In the genomic region with DNA sequence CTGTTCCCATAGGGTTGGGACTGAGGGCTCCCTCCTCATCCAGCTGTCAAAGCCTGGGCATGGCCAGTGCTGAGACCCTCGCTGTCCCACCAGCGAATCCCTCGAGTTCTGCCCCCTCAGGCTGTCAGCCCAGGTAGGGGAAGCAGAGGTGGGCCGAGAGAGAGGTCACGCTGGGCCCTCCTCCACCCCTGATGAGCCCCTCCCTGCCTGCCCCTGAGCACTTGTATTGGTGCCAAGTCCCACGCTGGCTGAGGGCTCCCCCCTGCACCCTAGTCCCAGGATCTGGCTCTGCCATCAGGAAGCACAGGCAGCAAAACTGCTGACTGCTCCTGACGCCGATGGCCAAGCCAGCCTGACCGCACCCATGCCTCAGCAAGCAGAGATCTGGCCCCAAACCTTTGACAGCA, we compare ENCODE assay signal across 15 cellular contexts. TPM values are rescaled to one million over a fixed set of nuclear protein-coding genes. Genes with fewer than 3 reads are reported as not detected.
DNase-seq lines count a peak whose midpoint lies in the region; ATAC-seq and TF ChIP-seq lines count a peak whose summit lies in the region.
"Had no signal": no experiment of that assay in that cellular context is flagged by ENCODE, and none has a peak within 500 bp of the region (broad histone marks: within the 10 kb centered on the region; RNA-seq: fewer than 3 reads in every experiment).

No MANE protein-coding gene starts in this region.

- H3K36me3 ChIP-seq in GM23248 (ENCODE audit: low read depth) = no peaks in the 10 kb centered on the region

- no peak overlapping the region for H3K4me2 ChIP-seq in GM23248 (ENCODE audit: unreplicated experiment)
- H3K4me2 ChIP-seq: A549 had no signal

- DNase-seq in activated CD4-positive, alpha-beta T cell treated with anti-CD3 and anti-CD28 coated beads for 36 hours = peak; percentile 23
- no peak for DNase-seq in activated CD4-positive, alpha-beta T cell treated with anti-CD3 and anti-CD28 coated beads for 1 hour
- no peak for DNase-seq in Jurkat, Clone E6-1 (ENCODE audit: low read depth, low spot score)
- DNase-seq in sciatic nerve (ENCODE audit: low spot score) (peak; percentile 53), type B pancreatic cell (ENCODE audit: extremely low spot score, unreplicated experiment) (no peak), DMS79 (lab: John Stamatoyannopoulos, UW) (no peak), GM23248 (no peak)
- DNase-seq: NCI-H187, SHP77, testis had no signal

- no peaks in the 10 kb centered on the region for H3K9me3 Mint-ChIP-seq in activated CD4-positive, alpha-beta T cell treated with anti-CD3 and anti-CD28 coated beads for 36 hours (ENCODE audit: low read depth)
- H3K9me3 Mint-ChIP-seq in dendritic cell treated with granulocyte-macrophage colony-stimulating factor and Interleukin-4, amounts not matched to agents 40 ng/mL and 50 ng/mL, for 4 days = no peaks in the 10 kb centered on the region
- no peaks in the 10 kb centered on the region for H3K9me3 Mint-ChIP-seq in type B pancreatic cell

- H3K27me3 ChIP-seq in GM23248 (replicated peaks; ENCODE audit: insufficient read depth) = no peaks in the 10 kb centered on the region
- H3K27me3 ChIP-seq: testis had no signal

- no peak for TF ChIP-seq CTCF in type B pancreatic cell (conservative IDR thresholded peaks at IDR 0.05)

- no peak for ATAC-seq in activated CD4-positive, alpha-beta T cell treated with anti-CD3 and anti-CD28 coated beads for 36 hours
- no peak for ATAC-seq in sciatic nerve
- ATAC-seq: A549, K562 had no signal

- no peak overlapping the region for H3K27ac ChIP-seq in GM23248
- H3K27ac ChIP-seq: A549, testis had no signal

- H3K9me2 ChIP-seq in GM23248 (ENCODE audit: insufficient read depth) = no peaks in the 10 kb centered on the region

- in situ Hi-C loops in GM23248 (cut with MboI) = no loop called here

- CTCF ChIA-PET in activated CD4-positive, alpha-beta T cell treated with anti-CD3 and anti-CD28 coated beads for 36 hours (lab: Charles Lee) = interaction anchor here (1.0 to 1.9 kb wide), 3 partner anchors 12 to 194 kb away, joined by 3 to 5 read pairs (median 4); no protein-coding TSS in a partner anchor

- peak overlapping the region; percentile 73 for H3K4me3 Mint-ChIP-seq in activated CD4-positive, alpha-beta T cell treated with anti-CD3 and anti-CD28 coated beads for 36 hours
- H3K4me3 Mint-ChIP-seq in dendritic cell treated with granulocyte-macrophage colony-stimulating factor and Interleukin-4, amounts not matched to agents 40 ng/mL and 50 ng/mL, for 4 days = no peak overlapping the region
- no peak overlapping the region for H3K4me3 Mint-ChIP-seq in type B pancreatic cell

- H3K4me1 ChIP-seq in GM23248 (ENCODE audit: insufficient read depth) = no peaks in the 10 kb centered on the region
- H3K4me1 ChIP-seq: A549, testis had no signal

- H3K4me1 Mint-ChIP-seq in activated CD4-positive, alpha-beta T cell treated with anti-CD3 and anti-CD28 coated beads for 36 hours = peaks cover 13% of the 10 kb centered on the region
- peaks cover 47% of the 10 kb centered on the region for H3K4me1 Mint-ChIP-seq in dendritic cell treated with granulocyte-macrophage colony-stimulating factor and Interleukin-4, amounts not matched to agents 40 ng/mL and 50 ng/mL, for 4 days (ENCODE audit: low read depth)
- H3K4me1 Mint-ChIP-seq in type B pancreatic cell (ENCODE audit: unreplicated experiment) = no peaks in the 10 kb centered on the region

- H3K9ac ChIP-seq in GM23248 = no peak overlapping the region

- peak overlapping the region; percentile 89 for H3K4me3 ChIP-seq in Jurkat, Clone E6-1 (ENCODE audit: low read length)
- H3K4me3 ChIP-seq in GM23248 = no peak overlapping the region
- H3K4me3 ChIP-seq: A549, K562, testis had no signal

- peak overlapping the region; percentile 86 for H3K27ac Mint-ChIP-seq in activated CD4-positive, alpha-beta T cell treated with anti-CD3 and anti-CD28 coated beads for 36 hours
- H3K27ac Mint-ChIP-seq in dendritic cell treated with granulocyte-macrophage colony-stimulating factor and Interleukin-4, amounts not matched to agents 40 ng/mL and 50 ng/mL, for 4 days = peak overlapping the region; percentile 50
- H3K27ac Mint-ChIP-seq in type B pancreatic cell = no peak overlapping the region

- no peaks in the 10 kb centered on the region for H3K79me2 ChIP-seq in GM23248 (ENCODE audit: insufficient read depth)

- WGBS in GM23248 (ENCODE audit: low coverage in 1 of 2, low lambda C conversion rate in 2 of 2, missing lambda C conversion rate in 2 of 2), 2 experiments = 34 to 40% methylated on average over 9 of the region's 9 CpGs

- POLR2A ChIA-PET in activated CD4-positive, alpha-beta T cell treated with anti-CD3 and anti-CD28 coated beads for 36 hours (lab: Charles Lee) = no interaction called here

- H2AFZ ChIP-seq in GM23248 = no peak overlapping the region

- no peaks in the 10 kb centered on the region for H3F3A ChIP-seq in GM23248 (ENCODE audit: insufficient read depth)

- intact Hi-C loops in activated CD4-positive, alpha-beta T cell treated with anti-CD3 and anti-CD28 coated beads for 36 hours (cut with DNase I, micrococcal nuclease) = loop anchor here in 1 of 2 experiments (5.0 kb wide), 1 partner anchor 36 kb away; a partner anchor contains a TSS
- intact Hi-C loops in dendritic cell treated with granulocyte-macrophage colony-stimulating factor and Interleukin-4, amounts not matched to agents 40 ng/mL and 50 ng/mL, for 4 days (cut with micrococcal nuclease) = no loop called here
- intact Hi-C loops in sciatic nerve (cut with DNase I) = no loop called here

- H3K36me3 Mint-ChIP-seq in activated CD4-positive, alpha-beta T cell treated with anti-CD3 and anti-CD28 coated beads for 36 hours (ENCODE audit: low read depth) = peaks cover 23% of the 10 kb centered on the region
- H3K36me3 Mint-ChIP-seq in dendritic cell treated with granulocyte-macrophage colony-stimulating factor and Interleukin-4, amounts not matched to agents 40 ng/mL and 50 ng/mL, for 4 days (ENCODE audit: low read depth) = peaks cover 15% of the 10 kb centered on the region
- no peaks in the 10 kb centered on the region for H3K36me3 Mint-ChIP-seq in type B pancreatic cell

- no peaks in the 10 kb centered on the region for H3K27me3 Mint-ChIP-seq in activated CD4-positive, alpha-beta T cell treated with anti-CD3 and anti-CD28 coated beads for 36 hours
- H3K27me3 Mint-ChIP-seq in dendritic cell treated with granulocyte-macrophage colony-stimulating factor and Interleukin-4, amounts not matched to agents 40 ng/mL and 50 ng/mL, for 4 days = peaks cover 34% of the 10 kb centered on the region
- H3K27me3 Mint-ChIP-seq in type B pancreatic cell = no peaks in the 10 kb centered on the region

- H4K20me1 ChIP-seq in GM23248 (ENCODE audit: insufficient read depth) = no peaks in the 10 kb centered on the region

- H3K9me3 ChIP-seq in GM23248 (ENCODE audit: low read depth) = no peaks in the 10 kb centered on the region
- H3K9me3 ChIP-seq: A549, testis had no signal

RNA-seq across cellular contexts. Expression of a gene that starts 3.3 kb away (rescaled TPM):
- under 1 TPM; 0.07 to 0.09 TPM for total RNA-seq in activated CD4-positive, alpha-beta T cell treated with anti-CD3 and anti-CD28 coated beads for 36 hours
- polyA plus RNA-seq in Jurkat, Clone E6-1 (2012; ENCODE audit: insufficient read depth, insufficient read length) = 8.8 TPM
- not detected for total RNA-seq in sciatic nerve
- not detected in 2 replicates for total RNA-seq in type B pancreatic cell (ENCODE audit: low replicate concordance)
- not detected in 2 replicates for total RNA-seq in GM23248 (2014; rRNA removed; shearing (Covaris generic))
- polyA plus RNA-seq in GM23248 (2016; fragmentation: Nextera tagmentation; extraction: Ambion mirVana) = not detected in 2 replicates
- total RNA-seq: K562, kidney epithelial cell had no signal
- polyA plus RNA-seq: A549, K562, neural cell had no signal

RNA-seq across cellular contexts. Expression of a gene that starts 31.2 kb away (rescaled TPM):
- total RNA-seq in activated CD4-positive, alpha-beta T cell treated with anti-CD3 and anti-CD28 coated beads for 36 hours = 1 to 10 TPM; 2.1 TPM
- 1.6 TPM for polyA plus RNA-seq in Jurkat, Clone E6-1 (2012; ENCODE audit: insufficient read depth, insufficient read length)
- 35.6 TPM for total RNA-seq in sciatic nerve
- 17.3 and 40.9 TPM in 2 replicates for total RNA-seq in type B pancreatic cell (ENCODE audit: low replicate concordance)
- not detected in 2 replicates for total RNA-seq in GM23248 (2014; rRNA removed; shearing (Covaris generic))
- polyA plus RNA-seq in GM23248 (2016; fragmentation: Nextera tagmentation; extraction: Ambion mirVana) = not detected in 2 replicates
- total RNA-seq: K562, kidney epithelial cell had no signal
- polyA plus RNA-seq: A549, neural cell had no signal

RNA-seq across cellular contexts. Expression of a gene that starts 35.5 kb away (rescaled TPM):
- 100 to 1,000 TPM; 193 to 227 TPM for total RNA-seq in activated CD4-positive, alpha-beta T cell treated with anti-CD3 and anti-CD28 coated beads for 36 hours
- polyA plus RNA-seq in Jurkat, Clone E6-1 (2012; ENCODE audit: insufficient read depth, insufficient read length) = 10.3 TPM
- total RNA-seq in sciatic nerve = 89.6 TPM
- total RNA-seq in type B pancreatic cell (ENCODE audit: low replicate concordance) = 0.50 and 0.53 TPM in 2 replicates
- total RNA-seq in GM23248 (2014; rRNA removed; shearing (Covaris generic)) = not detected in 2 replicates
- 0.36 and 1.3 TPM in 2 replicates for polyA plus RNA-seq in GM23248 (2016; fragmentation: Nextera tagmentation; extraction: Ambion mirVana)
- total RNA-seq: kidney epithelial cell had no signal
- polyA plus RNA-seq: neural cell had no signal

RNA-seq across cellular contexts. Expression of a gene that starts 49.6 kb away (rescaled TPM):
- total RNA-seq in activated CD4-positive, alpha-beta T cell treated with anti-CD3 and anti-CD28 coated beads for 36 hours = not detected
- polyA plus RNA-seq in Jurkat, Clone E6-1 (2012; ENCODE audit: insufficient read depth, insufficient read length) = not detected
- total RNA-seq in sciatic nerve = not detected
- 1.7 and 3.9 TPM in 2 replicates for total RNA-seq in type B pancreatic cell (ENCODE audit: low replicate concordance)
- total RNA-seq in GM23248 (2014; rRNA removed; shearing (Covaris generic)) = not detected in 2 replicates
- not detected in 2 replicates for polyA plus RNA-seq in GM23248 (2016; fragmentation: Nextera tagmentation; extraction: Ambion mirVana)
- total RNA-seq: K562, kidney epithelial cell, testis had no signal
- polyA plus RNA-seq: A549, K562, neural cell had no signal

RNA-seq across cellular contexts. Expression of a gene that starts 53.6 kb away (rescaled TPM):
- not detected for total RNA-seq in activated CD4-positive, alpha-beta T cell treated with anti-CD3 and anti-CD28 coated beads for 36 hours
- not detected for polyA plus RNA-seq in Jurkat, Clone E6-1 (2012; ENCODE audit: insufficient read depth, insufficient read length)
- total RNA-seq in sciatic nerve (1.1 TPM), type B pancreatic cell (ENCODE audit: low replicate concordance) (4.5 and 7.9 TPM in 2 replicates)
- total RNA-seq in GM23248 (2014; rRNA removed; shearing (Covaris generic)) = not detected in 2 replicates
- polyA plus RNA-seq in GM23248 (2016; fragmentation: Nextera tagmentation; extraction: Ambion mirVana) = not detected in 2 replicates
- total RNA-seq: K562 had no signal
- polyA plus RNA-seq: K562, neural cell had no signal

Comparison
In these comparisons a context has a peak if more than half of its experiments do, and no peak if none do; other contexts are left out.
1. DNase-seq: peak in activated CD4-positive, alpha-beta T cell treated with anti-CD3 and anti-CD28 coated beads for 36 hours (single experiment) and sciatic nerve (single experiment); none in activated CD4-positive, alpha-beta T cell treated with anti-CD3 and anti-CD28 coated beads for 1 hour (single experiment), Jurkat, Clone E6-1 (single experiment), type B pancreatic cell (single experiment), DMS79 (single experiment) and GM23248 (single experiment).
2. RNA of a gene that starts 35.5 kb away (total RNA-seq): 193 to 227 TPM in activated CD4-positive, alpha-beta T cell treated with anti-CD3 and anti-CD28 coated beads for 36 hours and 89.6 TPM in sciatic nerve (single experiment); 0.50 to 0.53 TPM in type B pancreatic cell and not detected in GM23248; every median in the first group is over 10 times any median in the second.